ENCODE assay signal across 33 cellular contexts in genomic region chr13:29745704-29746103, GRCh38.
"Had no signal": no experiment of that assay in that cellular context is flagged by ENCODE, and none has a peak within 500 bp of the region (broad histone marks: within the 10 kb centered on the region; RNA-seq: fewer than 3 reads in every experiment).

No MANE protein-coding gene starts in this region.

- H3K27ac ChIP-seq: adrenal gland, ascending aorta, cardiac muscle cell, VCaP had no signal

- H3K4me1 Mint-ChIP-seq: activated CD4-positive, alpha-beta T cell treated with anti-CD3 and anti-CD28 coated beads, Interleukin-2, amount 10 ng/mL, durations not matched to agents 24 days and 14 days; activated naive CD8-positive, alpha-beta T cell treated with anti-CD3 and anti-CD28 coated beads for 36 hours; central memory CD8-positive, alpha-beta T cell; T-cell; T-helper 17 cell had no signal

- H3K4me1 ChIP-seq: adrenal gland had no signal

- DNase-seq: activated B cell treated with CpG ODN at 0.5 μM for 24 hours; activated CD4-positive, alpha-beta memory T cell treated with anti-CD3 and anti-CD28 coated beads for 36 hours; activated CD4-positive, alpha-beta T cell treated with anti-CD3 and anti-CD28 coated beads for 4 hours; activated CD4-positive, alpha-beta T cell treated with anti-CD3 and anti-CD28 coated beads, Interleukin-2, amount 10 ng/mL, durations not matched to agents 24 days and 14 days; activated CD4-positive, alpha-beta T cell treated with anti-CD3 and anti-CD28 coated beads, Interleukin-2, amount 50 U/mL, for 1 hour; activated CD4-positive, alpha-beta T cell treated with anti-CD3 and anti-CD28 coated beads, Interleukin-2, amount 50 U/mL, for 4 hours; activated CD4-positive, CD25-positive, alpha-beta regulatory T cell treated with anti-CD3 and anti-CD28 coated beads, Interleukin-2, amount 50 U/mL, for 72 hours; activated CD8-positive, alpha-beta T cell treated with anti-CD3 and anti-CD28 coated beads for 36 hours; activated effector memory CD4-positive, alpha-beta T cell treated with Interleukin-2 at 50 U/mL for 16 hours; activated gamma-delta T cell; activated naive CD4-positive, alpha-beta T cell treated with anti-CD3 and anti-CD28 coated beads, Interleukin-2, amount 50 U/mL, for 16 hours; activated naive CD4-positive, alpha-beta T cell treated with Interleukin-2 at 50 U/mL for 16 hours; activated naive CD8-positive, alpha-beta T cell treated with anti-CD3 and anti-CD28 coated beads for 36 hours; activated T-cell treated with anti-CD3 and anti-CD28 coated beads for 4 hours; activated T-cell treated with anti-CD3 and anti-CD28 coated beads, Interleukin-2, amount 50 U/mL, for 24 hours; activated T-cell treated with anti-CD3 and anti-CD28 coated beads, Interleukin-2, amount 50 U/mL, for 48 hours; adrenal gland; amniotic stem cell; caudate nucleus; cerebellar nuclear complex; T-cell; T-helper 17 cell; T-helper 9 cell had no signal

- H3K27ac Mint-ChIP-seq: activated B cell treated with CpG ODN at 0.5 μM for 24 hours; activated CD4-positive, alpha-beta memory T cell treated with anti-CD3 and anti-CD28 coated beads for 36 hours; activated CD4-positive, alpha-beta T cell treated with anti-CD3 and anti-CD28 coated beads, Interleukin-2, amount 10 ng/mL, durations not matched to agents 24 days and 14 days; activated CD8-positive, alpha-beta T cell treated with anti-CD3 and anti-CD28 coated beads for 36 hours; activated naive CD4-positive, alpha-beta T cell treated with anti-CD3 and anti-CD28 coated beads, Interleukin-2, amount 50 U/mL, for 72 hours; activated naive CD8-positive, alpha-beta T cell treated with anti-CD3 and anti-CD28 coated beads for 36 hours; activated T-cell treated with anti-CD3 and anti-CD28 coated beads, Interleukin-2, amount 50 U/mL, for 24 hours; activated T-helper 2 cell treated with anti-CD3 and anti-CD28 coated beads, Interferon-gamma antibody, Interleukin-2, Interleukin-4, amounts not matched to agents 10 μg/mL and 5 μg/mL and 100 μg/mL, durations not matched to agents 14 hours and 24 hours and 36 hours; brain; T-cell; T-helper 17 cell; T-helper 2 cell treated with Interferon-gamma antibody and Interleukin-4, amounts not matched to agents 5 μg/mL and 100 μg/mL, for 36 hours had no signal

- H3K36me3 ChIP-seq: adrenal gland, ascending aorta, cardiac muscle cell had no signal

- H3K27me3 ChIP-seq: adrenal gland, ascending aorta, cardiac muscle cell had no signal

- H3K9me3 Mint-ChIP-seq: activated B cell treated with CpG ODN at 0.5 μM for 24 hours; activated CD4-positive, alpha-beta memory T cell treated with anti-CD3 and anti-CD28 coated beads for 36 hours; activated CD4-positive, alpha-beta T cell treated with anti-CD3 and anti-CD28 coated beads, Interleukin-2, amount 10 ng/mL, durations not matched to agents 24 days and 14 days; activated CD8-positive, alpha-beta T cell treated with anti-CD3 and anti-CD28 coated beads for 36 hours; activated naive CD4-positive, alpha-beta T cell treated with anti-CD3 and anti-CD28 coated beads, Interleukin-2, amount 50 U/mL, for 72 hours; activated naive CD8-positive, alpha-beta T cell treated with anti-CD3 and anti-CD28 coated beads for 36 hours; activated T-cell treated with anti-CD3 and anti-CD28 coated beads, Interleukin-2, amount 50 U/mL, for 24 hours; activated T-helper 2 cell treated with anti-CD3 and anti-CD28 coated beads, Interferon-gamma antibody, Interleukin-2, Interleukin-4, amounts not matched to agents 10 μg/mL and 5 μg/mL and 100 μg/mL, durations not matched to agents 14 hours and 24 hours and 36 hours; central memory CD8-positive, alpha-beta T cell; T-cell; T-helper 2 cell treated with Interferon-gamma antibody and Interleukin-4, amounts not matched to agents 5 μg/mL and 100 μg/mL, for 36 hours had no signal

- H3K4me3 Mint-ChIP-seq: activated B cell treated with CpG ODN at 0.5 μM for 24 hours; activated CD4-positive, alpha-beta memory T cell treated with anti-CD3 and anti-CD28 coated beads for 36 hours; activated CD4-positive, alpha-beta T cell treated with anti-CD3 and anti-CD28 coated beads, Interleukin-2, amount 10 ng/mL, durations not matched to agents 24 days and 14 days; activated CD8-positive, alpha-beta T cell treated with anti-CD3 and anti-CD28 coated beads for 36 hours; activated naive CD8-positive, alpha-beta T cell treated with anti-CD3 and anti-CD28 coated beads for 36 hours; activated T-cell treated with anti-CD3 and anti-CD28 coated beads, Interleukin-2, amount 50 U/mL, for 24 hours; brain; central memory CD8-positive, alpha-beta T cell; T-cell; T-helper 17 cell; T-helper 2 cell treated with Interferon-gamma antibody and Interleukin-4, amounts not matched to agents 5 μg/mL and 100 μg/mL, for 36 hours had no signal

- H3K9me3 ChIP-seq: adrenal gland, ascending aorta had no signal

- H3K4me3 ChIP-seq: adrenal gland, ascending aorta, cardiac muscle cell had no signal

- H3K36me3 Mint-ChIP-seq: activated CD4-positive, alpha-beta memory T cell treated with anti-CD3 and anti-CD28 coated beads for 36 hours; activated naive CD4-positive, alpha-beta T cell treated with anti-CD3 and anti-CD28 coated beads, Interleukin-2, amount 50 U/mL, for 72 hours; activated naive CD8-positive, alpha-beta T cell treated with anti-CD3 and anti-CD28 coated beads for 36 hours; brain had no signal

- FAIRE-seq: bronchial epithelial cell, TTC549 had no signal

- ATAC-seq: activated CD8-positive, alpha-beta T cell treated with anti-CD3 and anti-CD28 coated beads for 36 hours; activated naive CD4-positive, alpha-beta T cell treated with anti-CD3 and anti-CD28 coated beads, Interleukin-2, amount 50 U/mL, for 72 hours; T-cell; T-helper 17 cell had no signal
